In genomic region chr10:77629775-77630565, GRCh38 we compare ENCODE assay signal across 2 cellular contexts.
TF ChIP-seq lines count a peak whose summit lies in the region.

No MANE protein-coding gene starts in this region.

TF ChIP-seq in IMR-90, 13 proteins besides CTCF, POLR2A, EP300 and RAD21:
- TF ChIP-seq BHLHE40 (IDR thresholded peaks at IDR 0.05; ENCODE audit: low read depth, low read length) (no peak), CEBPB (IDR thresholded peaks at IDR 0.05; ENCODE audit: low read depth, low read length) (no peak), MAZ (IDR thresholded peaks at IDR 0.05; ENCODE audit: borderline replicate concordance, low read depth, low read length) (no peak), CHD1 (IDR thresholded peaks at IDR 0.05; ENCODE audit: low read depth, low read length) (no peak), MAFK (IDR thresholded peaks at IDR 0.05; ENCODE audit: low read depth, low read length) (no peak), MXI1 (IDR thresholded peaks at IDR 0.05; ENCODE audit: borderline replicate concordance, low read depth, low read length) (no peak), RFX5 (IDR thresholded peaks at IDR 0.05; ENCODE audit: low read depth, low read length) (no peak), ELK1 (IDR thresholded peaks at IDR 0.05; ENCODE audit: borderline replicate concordance, low read depth, low read length) (no peak), FOS (IDR thresholded peaks at IDR 0.05; ENCODE audit: low read depth, low read length) (no peak), USF2 (IDR thresholded peaks at IDR 0.05; ENCODE audit: low read depth, low read length) (no peak), NFE2L2 (IDR thresholded peaks at IDR 0.05; ENCODE audit: low read depth, low read length) (no peak), RCOR1 (IDR thresholded peaks at IDR 0.05; ENCODE audit: insufficient replicate concordance, low read length) (no peak), SMC3 (IDR thresholded peaks at IDR 0.05; ENCODE audit: low read depth, low read length) (no peak)

TF ChIP-seq in GM12878, 131 proteins besides CTCF, POLR2A, EP300 and RAD21:
- TF ChIP-seq IKZF2 (IDR thresholded peaks at IDR 0.05): peak; percentile 13 to 61; a peak in 3 of 4 replicates
- TF ChIP-seq DPF2 (IDR thresholded peaks at IDR 0.05): peak; percentile 49; the same call in 1 of the 2 replicates
- peak; percentile 56 for TF ChIP-seq IKZF1 (conservative IDR thresholded peaks at IDR 0.05)
- 0 out of 2 replicates have a peak, but pooled peaks have one; percentile 49 for TF ChIP-seq RELB (IDR thresholded peaks at IDR 0.05; ENCODE audit: low read depth)
- TF ChIP-seq ATF7 (IDR thresholded peaks at IDR 0.05; ENCODE audit: low read depth): no peak
